Comparison of ENCODE assay signal across 15 cellular contexts in genomic region chr2:88549616-88550292, GRCh38.
A peak's percentile ranks its signal among the peaks of the same experiment; 100 is the strongest.
DNase-seq lines count a peak whose midpoint lies in the region; ATAC-seq and TF ChIP-seq lines count a peak whose summit lies in the region.
"Had no signal": no experiment of that assay in that cellular context is flagged by ENCODE, and none has a peak within 500 bp of the region (broad histone marks: within the 10 kb centered on the region; RNA-seq: fewer than 3 reads in every experiment).

No MANE protein-coding gene starts in this region.

- 0 out of 2 replicates have a peak overlapping the region, but pooled peaks have one; percentile 27 for H3K14ac ChIP-seq in H9 (ENCODE audit: insufficient read depth, low read length)

- H3K23me2 ChIP-seq in H9 (ENCODE audit: insufficient read length, low read depth, low read length, poor library complexity, severe bottlenecking): peaks cover 6% of the 10 kb centered on the region

- H4K20me1 ChIP-seq in H9 (ENCODE audit: control insufficient read depth, insufficient read depth, insufficient read length) (no peaks in the 10 kb centered on the region), PC-3 (ENCODE audit: low read length) (no peaks in the 10 kb centered on the region)

- TF ChIP-seq CTCF in H9 (conservative IDR thresholded peaks at IDR 0.05) (0 out of 3 replicates have a peak, but pooled peaks have one; percentile 18), retinal pigment epithelial cell (conservative IDR thresholded peaks at IDR 0.05; ENCODE audit: low read depth, low read length) (no peak), PC-3 (conservative IDR thresholded peaks at IDR 0.05; ENCODE audit: low read depth, low read length) (no peak)

- H3K4me1 ChIP-seq in H9 (ENCODE audit: insufficient read depth, low read length): no peaks in the 10 kb centered on the region
- no peaks in the 10 kb centered on the region for H3K4me1 ChIP-seq in iPS DF 6.9 (ENCODE audit: control insufficient read depth, insufficient read depth, low read length)
- no peaks in the 10 kb centered on the region for H3K4me1 ChIP-seq in PC-3 (ENCODE audit: insufficient read depth, low read length)

- CTCF ChIA-PET in activated CD8-positive, alpha-beta T cell treated with anti-CD3 and anti-CD28 coated beads, Interleukin-2, amount 10 ng/mL, durations not matched to agents 7 days and 5 days (lab: Charles Lee): no interaction called here
- CTCF ChIA-PET in PC-3 (lab: Charles Lee): interaction anchor here (0.6 kb wide), 1 partner anchor 79 kb away, joined by 5 read pairs; no protein-coding TSS in a partner anchor

- no peak overlapping the region for H2AK5ac ChIP-seq in H9 (ENCODE audit: insufficient read length, low read length)

- H3K9me3 ChIP-seq in H9 (ENCODE audit: control insufficient read depth, low read depth, low read length): no peaks in the 10 kb centered on the region
- no peaks in the 10 kb centered on the region for H3K9me3 ChIP-seq in iPS DF 6.9 (ENCODE audit: control insufficient read depth, insufficient read depth, low read length)
- no peaks in the 10 kb centered on the region for H3K9me3 ChIP-seq in PC-3 (ENCODE audit: low read length)

- peak overlapping the region; percentile 70 to 83 for H3K4me3 Mint-ChIP-seq in H9
- no peak overlapping the region for H3K4me3 Mint-ChIP-seq in activated CD8-positive, alpha-beta T cell treated with anti-CD3 and anti-CD28 coated beads, Interleukin-2, amount 10 ng/mL, durations not matched to agents 7 days and 5 days
- H3K4me3 Mint-ChIP-seq: activated CD4-positive, alpha-beta T cell treated with anti-CD3 and anti-CD28 coated beads, Interleukin-2, amount 10 ng/mL, durations not matched to agents 7 days and 5 days; activated naive CD4-positive, alpha-beta T cell treated with anti-CD3 and anti-CD28 coated beads for 36 hours; immature natural killer cell; natural killer cell treated with Interleukin-12 subunit alpha and Interleukin-12 subunit beta and Interleukin-15 and Interleukin-18, amount 100 ng/mL, for 72 hours; stimulated activated naive CD8-positive, alpha-beta T cell treated with anti-CD3 and anti-CD28 coated beads, Interleukin-15, Interleukin-2, amounts not matched to agents 100 ng/mL and 50 ng/mL, for 24 hours had no signal

- peak overlapping the region in 2 of 3 experiments; percentile 74 to 85; a peak in 2 of 7 replicates for H3K27ac Mint-ChIP-seq in H9
- H3K27ac Mint-ChIP-seq in activated CD8-positive, alpha-beta T cell treated with anti-CD3 and anti-CD28 coated beads, Interleukin-2, amount 10 ng/mL, durations not matched to agents 7 days and 5 days: no peak overlapping the region
- H3K27ac Mint-ChIP-seq: activated CD4-positive, alpha-beta T cell treated with anti-CD3 and anti-CD28 coated beads, Interleukin-2, amount 10 ng/mL, durations not matched to agents 7 days and 5 days; activated naive CD4-positive, alpha-beta T cell treated with anti-CD3 and anti-CD28 coated beads for 36 hours; natural killer cell treated with Interleukin-12 subunit alpha and Interleukin-12 subunit beta and Interleukin-15 and Interleukin-18, amount 100 ng/mL, for 72 hours; stimulated activated naive CD8-positive, alpha-beta T cell treated with anti-CD3 and anti-CD28 coated beads, Interleukin-15, Interleukin-2, amounts not matched to agents 100 ng/mL and 50 ng/mL, for 24 hours had no signal

- H3K4me1 Mint-ChIP-seq in H9: peaks cover 25 to 41% of the 10 kb centered on the region in 2 experiments
- H3K4me1 Mint-ChIP-seq in activated CD8-positive, alpha-beta T cell treated with anti-CD3 and anti-CD28 coated beads, Interleukin-2, amount 10 ng/mL, durations not matched to agents 7 days and 5 days (ENCODE audit: low read depth): no peaks in the 10 kb centered on the region
- H3K4me1 Mint-ChIP-seq: activated CD4-positive, alpha-beta T cell treated with anti-CD3 and anti-CD28 coated beads, Interleukin-2, amount 10 ng/mL, durations not matched to agents 7 days and 5 days; immature natural killer cell had no signal

- H3K79me1 ChIP-seq in H9 (ENCODE audit: insufficient read depth, low read depth, low read length, poor library complexity, severe bottlenecking): no peaks in the 10 kb centered on the region

- H3K27ac ChIP-seq in H9 (ENCODE audit: insufficient read length, low read depth, low read length) (no peak overlapping the region), iPS DF 6.9 (ENCODE audit: low read length) (no peak overlapping the region), PC-3 (ENCODE audit: low read length) (no peak overlapping the region)

- no peaks in the 10 kb centered on the region for H3K27me3 ChIP-seq in H9 (ENCODE audit: insufficient read depth, low read length)
- H3K27me3 ChIP-seq in iPS DF 6.9 (ENCODE audit: control insufficient read depth, insufficient read depth, low read length): no peaks in the 10 kb centered on the region
- no peaks in the 10 kb centered on the region for H3K27me3 ChIP-seq in PC-3 (ENCODE audit: low read length)

- H3K9me3 Mint-ChIP-seq in H9: 0 out of 5 replicates have a peak, but pooled peaks cover 0 to 3% of the 10 kb centered on the region in 2 experiments
- H3K9me3 Mint-ChIP-seq in activated CD8-positive, alpha-beta T cell treated with anti-CD3 and anti-CD28 coated beads, Interleukin-2, amount 10 ng/mL, durations not matched to agents 7 days and 5 days (ENCODE audit: insufficient read depth): no peaks in the 10 kb centered on the region
- H3K9me3 Mint-ChIP-seq: activated CD4-positive, alpha-beta T cell treated with anti-CD3 and anti-CD28 coated beads, Interleukin-2, amount 10 ng/mL, durations not matched to agents 7 days and 5 days; activated naive CD4-positive, alpha-beta T cell treated with anti-CD3 and anti-CD28 coated beads for 36 hours; natural killer cell treated with Interleukin-12 subunit alpha and Interleukin-12 subunit beta and Interleukin-15 and Interleukin-18, amount 100 ng/mL, for 72 hours; stimulated activated naive CD8-positive, alpha-beta T cell treated with anti-CD3 and anti-CD28 coated beads, Interleukin-15, Interleukin-2, amounts not matched to agents 100 ng/mL and 50 ng/mL, for 24 hours had no signal

- no peak overlapping the region for H4K5ac ChIP-seq in H9 (ENCODE audit: insufficient read length, low read depth, low read length)

- H3T11ph ChIP-seq in H9 (ENCODE audit: low read length): no peak overlapping the region

- no CpG with 5 or more reads among the region's 36 CpGs for WGBS in H9 (ENCODE audit: extremely low coverage, insufficient read length, low lambda C conversion rate)
- no CpG with 5 or more reads among the region's 36 CpGs for WGBS in iPS DF 6.9 (ENCODE audit: insufficient coverage, insufficient read length)

- no peak for ATAC-seq in activated CD8-positive, alpha-beta T cell treated with anti-CD3 and anti-CD28 coated beads, Interleukin-2, amount 10 ng/mL, durations not matched to agents 7 days and 5 days
- ATAC-seq in PC-3: no peak

- DNase-seq in H9 (peak; percentile 72), astrocyte of the hippocampus (ENCODE audit: low read depth, low spot score) (peak; percentile 25), iPS DF 6.9 (ENCODE audit: low read depth, low spot score) (no peak), retinal pigment epithelial cell (ENCODE audit: low read depth) (no peak), PC-3 (no peak)
- no peak for DNase-seq in activated effector memory CD4-positive, alpha-beta T cell treated with Interleukin-2 at 50 U/mL for 16 hours
- DNase-seq in activated CD8-positive, alpha-beta T cell treated with anti-CD3 and anti-CD28 coated beads, Interleukin-2, amount 10 ng/mL, durations not matched to agents 7 days and 5 days: no peak
- DNase-seq: activated CD4-positive, alpha-beta T cell treated with anti-CD3 and anti-CD28 coated beads, Interleukin-2, amount 10 ng/mL, durations not matched to agents 7 days and 5 days; activated naive CD4-positive, alpha-beta T cell treated with anti-CD3 and anti-CD28 coated beads for 36 hours; DMS79; effector CD4-positive, alpha-beta T cell; immature natural killer cell; NK-92 treated with Interleukin-12 subunit alpha and Interleukin-12 subunit beta, amount 100 ng/mL, for 24 hours had no signal

- no peak overlapping the region for H4K8ac ChIP-seq in H9 (replicated peaks; ENCODE audit: insufficient read length, low read depth, low read length)

- no peaks in the 10 kb centered on the region for H3K79me2 ChIP-seq in H9 (ENCODE audit: insufficient read depth, low read length)
- no peaks in the 10 kb centered on the region for H3K79me2 ChIP-seq in PC-3 (ENCODE audit: low read length)

- H2BK20ac ChIP-seq in H9 (ENCODE audit: low read depth, low read length, poor library complexity, severe bottlenecking): no peak overlapping the region

- no peak overlapping the region for H3K9ac ChIP-seq in H9 (ENCODE audit: extremely low read depth, insufficient read length, low read length)
- H3K9ac ChIP-seq in PC-3 (ENCODE audit: low read length): no peak overlapping the region

- H3K56ac ChIP-seq in H9 (ENCODE audit: insufficient read length, low read depth, low read length): no peak overlapping the region

- no peak overlapping the region for H2BK120ac ChIP-seq in H9 (ENCODE audit: low read depth, low read length, poor library complexity, severe bottlenecking)

- H3K18ac ChIP-seq in H9 (ENCODE audit: insufficient read length, low read depth, low read length): peak overlapping the region; percentile 7

- no peaks in the 10 kb centered on the region for H3K9me2 ChIP-seq in PC-3 (replicated peaks; ENCODE audit: low read length)

- no TSS peak for BruUV-seq in PC-3 (replicated peaks; lab: Mats Ljungman, UMichigan)

- peaks cover 0 to 3% (median 2%) of the 10 kb centered on the region in 3 experiments; a peak in 2 of 7 replicates for H3K36me3 Mint-ChIP-seq in H9 (ENCODE audit: insufficient read depth in 1 of 3, low read depth in 3 of 3)
- H3K36me3 Mint-ChIP-seq in activated CD8-positive, alpha-beta T cell treated with anti-CD3 and anti-CD28 coated beads, Interleukin-2, amount 10 ng/mL, durations not matched to agents 7 days and 5 days (ENCODE audit: low read depth): peaks cover 2% of the 10 kb centered on the region
- H3K36me3 Mint-ChIP-seq: natural killer cell treated with Interleukin-12 subunit alpha and Interleukin-12 subunit beta and Interleukin-15 and Interleukin-18, amount 100 ng/mL, for 72 hours had no signal

- intact Hi-C loops in PC-3 (cut with micrococcal nuclease): no loop called here

- H3F3A ChIP-seq in PC-3 (ENCODE audit: low read length, unreplicated experiment): no peaks in the 10 kb centered on the region

- H3K36me3 ChIP-seq in iPS DF 6.9 (ENCODE audit: control insufficient read depth, insufficient read depth, low read length) (no peaks in the 10 kb centered on the region), PC-3 (ENCODE audit: low read depth, low read length) (no peaks in the 10 kb centered on the region)

- H2BK5ac ChIP-seq in H9 (ENCODE audit: insufficient read length, low read length): no peak overlapping the region

- no peak overlapping the region for H2BK15ac ChIP-seq in H9 (ENCODE audit: low read depth, low read length)

- no peak overlapping the region for H3K4ac ChIP-seq in H9 (ENCODE audit: low read depth, low read length)

- H3K23ac ChIP-seq in H9 (ENCODE audit: insufficient read length, low read depth, low read length): no peak overlapping the region

- H3K4me3 ChIP-seq in iPS DF 6.9 (ENCODE audit: low read length): peak overlapping the region; percentile 11; the same call in 1 of the 2 replicates
- H3K4me3 ChIP-seq in retinal pigment epithelial cell (ENCODE audit: low read length): peak overlapping the region; percentile 52
- H3K4me3 ChIP-seq in PC-3 (ENCODE audit: low read length): no peak overlapping the region

- POLR2A ChIA-PET in activated CD8-positive, alpha-beta T cell treated with anti-CD3 and anti-CD28 coated beads, Interleukin-2, amount 10 ng/mL, durations not matched to agents 7 days and 5 days (lab: Charles Lee): no interaction called here
- POLR2A ChIA-PET in PC-3 (lab: Charles Lee; ENCODE audit: unreplicated experiment): no interaction called here

- peaks cover 4% of the 10 kb centered on the region for H3K27me3 Mint-ChIP-seq in H9 (ENCODE audit: low read depth)
- peaks cover 23% of the 10 kb centered on the region for H3K27me3 Mint-ChIP-seq in activated CD8-positive, alpha-beta T cell treated with anti-CD3 and anti-CD28 coated beads, Interleukin-2, amount 10 ng/mL, durations not matched to agents 7 days and 5 days (ENCODE audit: low read depth)

- H2BK12ac ChIP-seq in H9 (ENCODE audit: insufficient read length, low read depth, low read length): no peak overlapping the region

- H2AFZ ChIP-seq in H9 (ENCODE audit: low read length) (no peak overlapping the region), PC-3 (ENCODE audit: low read length) (no peak overlapping the region)

- H3K4me2 ChIP-seq in H9 (ENCODE audit: insufficient read depth, insufficient read length, low read length) (peak overlapping the region; percentile 61), PC-3 (ENCODE audit: low read length) (no peak overlapping the region)

- no peak overlapping the region for H4K91ac ChIP-seq in H9 (ENCODE audit: insufficient read length, low read depth, low read length)

Comparison
In these comparisons a context has a peak if more than half of its experiments do, and no peak if none do; other contexts are left out.
1. DNase-seq: peak in H9 (single experiment) and astrocyte of the hippocampus (single experiment); none in iPS DF 6.9 (single experiment), retinal pigment epithelial cell (single experiment), activated effector memory CD4-positive, alpha-beta T cell treated with Interleukin-2 at 50 U/mL for 16 hours (single experiment), activated CD8-positive, alpha-beta T cell treated with anti-CD3 and anti-CD28 coated beads, Interleukin-2, amount 10 ng/mL, durations not matched to agents 7 days and 5 days (single experiment) and PC-3 (single experiment).